In genomic region chr12:15527201-15527782, GRCh38 we compare ENCODE assay signal across 11 cellular contexts.
A peak's percentile ranks its signal among the peaks of the same experiment; 100 is the strongest.
DNase-seq lines count a peak whose midpoint lies in the region; TF ChIP-seq lines count a peak whose summit lies in the region.
"Had no signal": no experiment of that assay in that cellular context is flagged by ENCODE, and none has a peak within 500 bp of the region (broad histone marks: within the 10 kb centered on the region; RNA-seq: fewer than 3 reads in every experiment).

No MANE protein-coding gene starts in this region.

- H3K9me3 ChIP-seq in OCI-LY7 (ENCODE audit: low read length), result peaks cover 5% of the 10 kb centered on the region; the same call in 1 of the 2 replicates
- H3K9me3 ChIP-seq in skeletal muscle satellite cell (replicated peaks; ENCODE audit: low read length), result peaks cover 4% of the 10 kb centered on the region

- DNase-seq in NCI-H446 (lab: John Stamatoyannopoulos, UW) (peak; percentile 3 to 18), NCI-H446 treated with DMSO at 0.1 percent for 48 hours (lab: John Stamatoyannopoulos, UW) (no peak), OCI-LY7 (ENCODE audit: low spot score) (peak; percentile 23), foreskin fibroblast (peak in 1 of 2 donors; percentile 28), NK-92 (lab: John Stamatoyannopoulos, UW; ENCODE audit: unreplicated experiment) (no peak), NCI-H1436 treated with DMSO at 0.1 percent for 48 hours (lab: John Stamatoyannopoulos, UW) (no peak)
- DNase-seq in T-helper 2 cell treated with Interferon-gamma antibody and Interleukin-4, amounts not matched to agents 5 μg/mL and 100 μg/mL, for 36 hours (ENCODE audit: low spot score), result no peak
- DNase-seq: cortex of kidney had no signal

- H3K9ac ChIP-seq in skeletal muscle satellite cell (ENCODE audit: low read depth, low read length), result peak overlapping the region; percentile 68
- H3K9ac ChIP-seq: parathyroid adenoma had no signal

- no peaks in the 10 kb centered on the region for H3K9me2 ChIP-seq in OCI-LY7 (ENCODE audit: insufficient read depth, low read length)

- BruUV-seq in OCI-LY7 (replicated peaks; lab: Mats Ljungman, UMichigan), result no TSS peak

- H3K27ac ChIP-seq in OCI-LY7 (ENCODE audit: low read depth, low read length, poor library complexity, severe bottlenecking), result no peak overlapping the region
- H3K27ac ChIP-seq: parathyroid adenoma, tibial nerve had no signal

- peaks cover 15% of the 10 kb centered on the region for H3K4me1 ChIP-seq in OCI-LY7 (ENCODE audit: insufficient read depth, low read length, poor library complexity, severe bottlenecking)
- H3K4me1 ChIP-seq in skeletal muscle satellite cell (ENCODE audit: control insufficient read depth, insufficient read depth, low read length), result peaks cover 43% of the 10 kb centered on the region
- H3K4me1 ChIP-seq: parathyroid adenoma had no signal

- no peak overlapping the region for H3K27ac Mint-ChIP-seq in T-helper 2 cell treated with Interferon-gamma antibody and Interleukin-4, amounts not matched to agents 5 μg/mL and 100 μg/mL, for 36 hours

- no peaks in the 10 kb centered on the region for H4K20me1 ChIP-seq in OCI-LY7 (ENCODE audit: insufficient read depth, low read length)

- intact Hi-C loops in OCI-LY7 (cut with micrococcal nuclease; ENCODE audit: unreplicated experiment), result loop anchor here (10.0 kb wide), 3 partner anchors 372 to 802 kb away; partner anchors contain the start of genes C12orf60 and WBP11

- H3K4me3 ChIP-seq in OCI-LY7 (ENCODE audit: low read depth, low read length, poor library complexity, severe bottlenecking) (no peak overlapping the region), foreskin fibroblast (ENCODE audit: low read depth in 1 of 2, low read length in 2 of 2) (no peak overlapping the region), skeletal muscle satellite cell (ENCODE audit: low read length) (peak overlapping the region; percentile 26)
- H3K4me3 ChIP-seq: tibial nerve had no signal

- H3K79me2 ChIP-seq in OCI-LY7 (ENCODE audit: insufficient read depth, low read depth, low read length), result no peaks in the 10 kb centered on the region
- H3K79me2 ChIP-seq: parathyroid adenoma had no signal

- no peaks in the 10 kb centered on the region for H3K36me3 ChIP-seq in OCI-LY7 (ENCODE audit: insufficient read depth, low read length)
- no peaks in the 10 kb centered on the region for H3K36me3 ChIP-seq in skeletal muscle satellite cell (ENCODE audit: insufficient read depth, low read length)
- H3K36me3 ChIP-seq: tibial nerve had no signal

- H3K4me1 Mint-ChIP-seq in T-helper 2 cell treated with Interferon-gamma antibody and Interleukin-4, amounts not matched to agents 5 μg/mL and 100 μg/mL, for 36 hours (ENCODE audit: low read depth), result peaks cover 3% of the 10 kb centered on the region

- no peak overlapping the region for H3K4me3 Mint-ChIP-seq in T-helper 2 cell treated with Interferon-gamma antibody and Interleukin-4, amounts not matched to agents 5 μg/mL and 100 μg/mL, for 36 hours

- H3K4me2 ChIP-seq in OCI-LY7 (ENCODE audit: low read length), result no peak overlapping the region
- H3K4me2 ChIP-seq in skeletal muscle satellite cell (ENCODE audit: low read length), result peak overlapping the region; percentile 68

- peak; percentile 50 for TF ChIP-seq CTCF in OCI-LY7 (conservative IDR thresholded peaks at IDR 0.05; ENCODE audit: low read length)
- TF ChIP-seq CTCF in foreskin fibroblast (IDR thresholded peaks at IDR 0.05; ENCODE audit: low read depth, low read length), result peak; percentile 27

- CTCF ChIA-PET in OCI-LY7 (lab: Charles Lee; ENCODE audit: unreplicated experiment), result no interaction called here

- H3K27me3 Mint-ChIP-seq in T-helper 2 cell treated with Interferon-gamma antibody and Interleukin-4, amounts not matched to agents 5 μg/mL and 100 μg/mL, for 36 hours (ENCODE audit: low read depth), result peaks cover 24% of the 10 kb centered on the region

- no peaks in the 10 kb centered on the region for H3K9me3 Mint-ChIP-seq in T-helper 2 cell treated with Interferon-gamma antibody and Interleukin-4, amounts not matched to agents 5 μg/mL and 100 μg/mL, for 36 hours

- POLR2A ChIA-PET in OCI-LY7 (lab: Charles Lee), result interaction anchor here (0.6 to 1.2 kb wide), 3 partner anchors 23 to 69 kb away, joined by 3 read pairs; no protein-coding TSS in a partner anchor

- no peaks in the 10 kb centered on the region for H3K36me3 Mint-ChIP-seq in T-helper 2 cell treated with Interferon-gamma antibody and Interleukin-4, amounts not matched to agents 5 μg/mL and 100 μg/mL, for 36 hours (ENCODE audit: low read depth)

- no peaks in the 10 kb centered on the region for H3K27me3 ChIP-seq in skeletal muscle satellite cell (ENCODE audit: control insufficient read depth, insufficient read depth, low read length)
- H3K27me3 ChIP-seq: tibial nerve had no signal

- H2AFZ ChIP-seq in OCI-LY7 (ENCODE audit: low read length), result peak overlapping the region; percentile 70; the same call in 1 of the 2 replicates
- H2AFZ ChIP-seq: parathyroid adenoma had no signal

Comparison
In these comparisons a context has a peak if more than half of its experiments do, and no peak if none do; other contexts are left out.
1. DNase-seq: peak in NCI-H446 (2 of 2) and OCI-LY7 (single experiment); none in NCI-H446 treated with DMSO at 0.1 percent for 48 hours (single experiment), NK-92 (single experiment), T-helper 2 cell treated with Interferon-gamma antibody and Interleukin-4, amounts not matched to agents 5 μg/mL and 100 μg/mL, for 36 hours (single experiment) and NCI-H1436 treated with DMSO at 0.1 percent for 48 hours (single experiment).